In the genomic region with DNA sequence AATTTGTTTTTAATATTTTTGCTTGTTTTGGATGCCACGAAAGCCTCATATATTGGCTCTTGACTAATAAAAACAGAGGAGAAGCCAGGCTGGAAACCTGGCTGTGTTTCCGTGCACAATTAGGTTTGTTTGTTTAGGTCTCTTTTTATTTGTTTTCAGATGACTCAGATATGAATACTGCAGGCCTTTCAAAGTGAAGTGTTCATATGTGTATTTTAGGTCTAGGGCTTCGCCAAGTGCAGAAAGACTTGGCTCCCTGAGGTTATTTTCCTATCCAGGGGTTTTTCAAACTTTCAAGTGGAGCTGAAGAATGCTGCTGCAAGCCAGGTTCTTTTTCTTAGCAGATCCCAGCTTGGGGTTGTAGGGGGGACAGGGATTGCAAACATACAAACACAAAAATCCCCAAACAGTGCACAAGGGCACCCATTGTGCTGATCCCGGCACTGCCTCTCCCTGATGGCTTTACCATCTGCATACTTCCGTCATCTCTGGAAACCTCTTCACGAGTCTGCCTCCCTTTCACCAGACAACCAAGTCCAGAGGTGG, we compare ENCODE assay signal across 9 cellular contexts.
DNase-seq lines count a peak whose midpoint lies in the region; ATAC-seq and TF ChIP-seq lines count a peak whose summit lies in the region.
"Had no signal": no experiment of that assay in that cellular context is flagged by ENCODE, and none has a peak within 500 bp of the region (broad histone marks: within the 10 kb centered on the region; RNA-seq: fewer than 3 reads in every experiment).

No MANE protein-coding gene starts in this region.

- H3K36me3 ChIP-seq in prostate gland (no peaks in the 10 kb centered on the region), Karpas-422 (ENCODE audit: insufficient read depth, low read length) (no peaks in the 10 kb centered on the region)

- H2AFZ ChIP-seq in Karpas-422 (ENCODE audit: low read length), result no peak overlapping the region

- intact Hi-C loops in prostate gland (cut with DNase I), result no loop called here

- H3K4me1 ChIP-seq in prostate gland (replicated peaks), result peaks cover 7% of the 10 kb centered on the region
- peaks cover 8% of the 10 kb centered on the region; the same call in 1 of the 2 replicates for H3K4me1 ChIP-seq in Karpas-422 (ENCODE audit: low read length)

- H3K9ac ChIP-seq in Karpas-422 (ENCODE audit: low read length), result no peak overlapping the region

- no peaks in the 10 kb centered on the region for H3K9me2 ChIP-seq in Karpas-422 (replicated peaks; ENCODE audit: insufficient read depth, low read length)

- no peaks in the 10 kb centered on the region for H3K79me2 ChIP-seq in Karpas-422 (ENCODE audit: low read length)

- H3K27me3 ChIP-seq in prostate gland (replicated peaks; ENCODE audit: insufficient read depth), result no peaks in the 10 kb centered on the region
- no peaks in the 10 kb centered on the region for H3K27me3 ChIP-seq in Karpas-422 (ENCODE audit: low read length)

- H3K9me3 ChIP-seq in prostate gland, result no peaks in the 10 kb centered on the region
- no peaks in the 10 kb centered on the region for H3K9me3 ChIP-seq in Karpas-422 (ENCODE audit: low read length)

- 12% methylated on average over 6 of the region's 6 CpGs for WGBS in prostate gland

- H3K27ac ChIP-seq in prostate gland (peak overlapping the region; percentile 26 to 55), Karpas-422 (ENCODE audit: low read length) (no peak overlapping the region)

- TF ChIP-seq CTCF in prostate gland (IDR thresholded peaks at IDR 0.05), result no peak

- H3K4me2 ChIP-seq in Karpas-422 (ENCODE audit: low read depth, low read length, poor library complexity, severe bottlenecking), result no peak overlapping the region

- no peak for TF ChIP-seq POLR2A in prostate gland (IDR thresholded peaks at IDR 0.05)

- no peak overlapping the region for H3K4me3 ChIP-seq in prostate gland
- H3K4me3 ChIP-seq in Karpas-422 (ENCODE audit: low read length), result no peak overlapping the region

- DNase-seq in DMS79 treated with DMSO at 0.1 percent for 48 hours (lab: John Stamatoyannopoulos, UW) (peak; percentile 82), NCI-H345 (lab: John Stamatoyannopoulos, UW) (peak; percentile 64), epidermal melanocyte (ENCODE audit: insufficient read length, low spot score) (peak; percentile 34), prostate gland (ENCODE audit: low spot score) (peak; percentile 75), Karpas-422 (no peak), NCI-H82 treated with DMSO at 0.1 percent for 48 hours (lab: John Stamatoyannopoulos, UW; ENCODE audit: unreplicated experiment) (no peak)
- DNase-seq: effector memory CD4-positive, alpha-beta T cell had no signal

- ATAC-seq in HG03354 (IDR thresholded peaks at IDR 0.05; ENCODE audit: poor library complexity, severe bottlenecking, unreplicated experiment), result no peak
- ATAC-seq in GM21825 (IDR thresholded peaks at IDR 0.05; ENCODE audit: unreplicated experiment), result no peak

- H4K20me1 ChIP-seq in Karpas-422 (ENCODE audit: insufficient read depth, low read depth, low read length), result no peaks in the 10 kb centered on the region

Comparison
In these comparisons a context has a peak if more than half of its experiments do, and no peak if none do; other contexts are left out.
1. DNase-seq: peak in DMS79 treated with DMSO at 0.1 percent for 48 hours (single experiment), NCI-H345 (single experiment), epidermal melanocyte (single experiment) and prostate gland (single experiment); none in Karpas-422 (single experiment) and NCI-H82 treated with DMSO at 0.1 percent for 48 hours (single experiment).